ENCODE assay signal across 2 cellular contexts in the genomic region with DNA sequence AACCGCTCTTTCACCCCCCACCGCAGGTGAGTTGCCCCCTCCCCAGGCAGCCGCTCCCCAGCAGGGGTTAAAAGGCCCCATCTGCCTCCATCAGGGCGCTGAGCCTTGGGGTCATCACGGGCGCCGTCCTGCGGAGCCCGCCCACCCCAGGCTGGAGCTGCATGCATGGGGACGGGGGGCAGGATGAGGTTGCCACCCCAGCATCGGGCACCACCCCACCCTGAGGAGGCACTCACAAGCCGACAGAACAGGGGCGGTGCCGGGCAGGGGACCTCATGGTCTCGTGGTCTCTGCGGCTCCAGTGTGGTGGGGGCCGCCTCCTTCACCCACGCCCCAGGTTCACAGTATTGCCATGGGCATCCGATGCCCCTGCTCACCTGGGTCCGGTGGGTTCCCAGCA.
TF ChIP-seq lines count a peak whose summit lies in the region.

No MANE protein-coding gene starts in this region.

TF ChIP-seq in HEK293, 187 proteins besides CTCF, POLR2A, EP300 and RAD21:
- TF ChIP-seq HIC1 (tag by site-specific recombination; IDR thresholded peaks at IDR 0.05), result 0 out of 2 replicates have a peak, but pooled peaks have one; percentile 23
- TF ChIP-seq, protein P1, sequence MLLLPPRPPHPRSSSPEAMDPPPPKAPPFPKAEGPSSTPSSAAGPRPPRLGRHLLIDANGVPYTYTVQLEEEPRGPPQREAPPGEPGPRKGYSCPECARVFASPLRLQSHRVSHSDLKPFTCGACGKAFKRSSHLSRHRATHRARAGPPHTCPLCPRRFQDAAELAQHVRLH (tag by site-specific recombination; IDR thresholded peaks at IDR 0.05), result no peak
- TF ChIP-seq ZNF558 (tag by site-specific recombination; IDR thresholded peaks at IDR 0.05), result no peak
- TF ChIP-seq ZSCAN30 (tag by site-specific recombination; IDR thresholded peaks at IDR 0.05), result no peak
- no peak for TF ChIP-seq ZNF548 (tag by site-specific recombination; IDR thresholded peaks at IDR 0.05)
- TF ChIP-seq ZNF621 (tag by site-specific recombination; IDR thresholded peaks at IDR 0.05), result no peak
- TF ChIP-seq ZNF645 (tag by site-specific recombination; IDR thresholded peaks at IDR 0.05), result no peak
- no peak for TF ChIP-seq ZNF239 (tag by site-specific recombination; IDR thresholded peaks at IDR 0.05)
- TF ChIP-seq KLF1 (tag by site-specific recombination; IDR thresholded peaks at IDR 0.05), result peak; percentile 68
- TF ChIP-seq ZNF555 (tag by site-specific recombination; conservative IDR thresholded peaks at IDR 0.05), result no peak
- TF ChIP-seq ZFP37 (tag by site-specific recombination; IDR thresholded peaks at IDR 0.05), result no peak

TF ChIP-seq in K562, 482 proteins besides CTCF, POLR2A, EP300 and RAD21 (continued from another document):
- TF ChIP-seq HNRNPL (IDR thresholded peaks at IDR 0.05; ENCODE audit: low read depth, low read length) (peak; percentile 48; the same call in 1 of the 2 replicates), ZNF347 (CRISPR knock-in tag; IDR thresholded peaks at IDR 0.05; ENCODE audit: low read depth) (no peak), USF2 (CRISPR knock-in tag; IDR thresholded peaks at IDR 0.05) (no peak), ZNF197 (CRISPR knock-in tag; IDR thresholded peaks at IDR 0.05; ENCODE audit: low read depth) (no peak)
- TF ChIP-seq, protein P2, sequence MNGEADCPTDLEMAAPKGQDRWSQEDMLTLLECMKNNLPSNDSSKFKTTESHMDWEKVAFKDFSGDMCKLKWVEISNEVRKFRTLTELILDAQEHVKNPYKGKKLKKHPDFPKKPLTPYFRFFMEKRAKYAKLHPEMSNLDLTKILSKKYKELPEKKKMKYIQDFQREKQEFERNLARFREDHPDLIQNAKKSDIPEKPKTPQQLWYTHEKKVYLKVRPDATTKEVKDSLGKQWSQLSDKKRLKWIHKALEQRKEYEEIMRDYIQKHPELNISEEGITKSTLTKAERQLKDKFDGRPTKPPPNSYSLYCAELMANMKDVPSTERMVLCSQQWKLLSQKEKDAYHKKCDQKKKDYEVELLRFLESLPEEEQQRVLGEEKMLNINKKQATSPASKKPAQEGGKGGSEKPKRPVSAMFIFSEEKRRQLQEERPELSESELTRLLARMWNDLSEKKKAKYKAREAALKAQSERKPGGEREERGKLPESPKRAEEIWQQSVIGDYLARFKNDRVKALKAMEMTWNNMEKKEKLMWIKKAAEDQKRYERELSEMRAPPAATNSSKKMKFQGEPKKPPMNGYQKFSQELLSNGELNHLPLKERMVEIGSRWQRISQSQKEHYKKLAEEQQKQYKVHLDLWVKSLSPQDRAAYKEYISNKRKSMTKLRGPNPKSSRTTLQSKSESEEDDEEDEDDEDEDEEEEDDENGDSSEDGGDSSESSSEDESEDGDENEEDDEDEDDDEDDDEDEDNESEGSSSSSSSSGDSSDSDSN (IDR thresholded peaks at IDR 0.05; ENCODE audit: borderline replicate concordance in 1 of 2, low read depth in 2 of 2, low read length in 2 of 2), result no peak
TF ChIP-seq in K562: peak in this region for 2.
